Comparison of ENCODE assay signal across 8 cellular contexts in genomic region chr22:21972293-21972779, GRCh38. TPM values are rescaled to one million over a fixed set of nuclear protein-coding genes. Genes with fewer than 3 reads are reported as not detected.
DNase-seq lines count a peak whose midpoint lies in the region; ATAC-seq and TF ChIP-seq lines count a peak whose summit lies in the region.

No MANE protein-coding gene starts in this region.

- H3K9me3 ChIP-seq in BLaER1 treated with 17β-estradiol and CSF1 and Interleukin-3, amounts not matched to agents 10 nM and 100 nM (replicated peaks in 1 of 11) = no peaks in the 10 kb centered on the region
- H3K9me3 ChIP-seq in mucosa of descending colon = no peaks in the 10 kb centered on the region
- no peaks in the 10 kb centered on the region for H3K9me3 ChIP-seq in upper lobe of left lung

- no peak for TF ChIP-seq EP300 in upper lobe of left lung (IDR thresholded peaks at IDR 0.05)

- DNase-seq in HL-60 (ENCODE audit: low read depth in 1 of 2, low spot score in 1 of 2) (peak in 1 of 2 experiments; percentile 47), coronary artery (ENCODE audit: low spot score) (no peak), mucosa of descending colon (peak in 2 of 3 donors; percentile 51 to 56), upper lobe of left lung (peak in 1 of 2 donors; percentile 88), middle frontal gyrus (ENCODE audit: extremely low spot score, low spot score) (no peak)
- peak; percentile 61 for DNase-seq in activated CD4-positive, CD25-positive, alpha-beta regulatory T cell treated with anti-CD3 and anti-CD28 coated beads, Interleukin-2, amount 50 U/mL, for 72 hours

- no peak overlapping the region for H3K4me3 ChIP-seq in BLaER1 treated with 17β-estradiol and CSF1 and Interleukin-3, amounts not matched to agents 10 nM and 100 nM
- H3K4me3 ChIP-seq in HL-60 (replicated peaks; ENCODE audit: insufficient read depth, low read length) (no peak overlapping the region), coronary artery (no peak overlapping the region), mucosa of descending colon (no peak overlapping the region), upper lobe of left lung (no peak overlapping the region)

- no peak for TF ChIP-seq POLR2A in upper lobe of left lung (IDR thresholded peaks at IDR 0.05)

- no peaks in the 10 kb centered on the region for H3K27me3 ChIP-seq in BLaER1 treated with 17β-estradiol and CSF1 and Interleukin-3, amounts not matched to agents 10 nM and 100 nM
- H3K27me3 ChIP-seq in HL-60 (ENCODE audit: insufficient read depth, poor library complexity, severe bottlenecking) (no peaks in the 10 kb centered on the region), upper lobe of left lung (no peaks in the 10 kb centered on the region)

- ATAC-seq in mucosa of descending colon = peak; percentile 61
- peak in 1 of 2 donors; percentile 73 for ATAC-seq in upper lobe of left lung (ENCODE audit: low FRiP score in 2 of 2)
- no peak for ATAC-seq in HG03159 (IDR thresholded peaks at IDR 0.05; ENCODE audit: unreplicated experiment)

- TF ChIP-seq CTCF in HL-60 (IDR thresholded peaks at IDR 0.05; ENCODE audit: insufficient read depth, low read length) (peak; percentile 75), coronary artery (IDR thresholded peaks at IDR 0.05) (peak; percentile 69), mucosa of descending colon (IDR thresholded peaks at IDR 0.05) (peak; percentile 65), upper lobe of left lung (IDR thresholded peaks at IDR 0.05) (peak; percentile 40 to 77 (median 54))

- H3K36me3 ChIP-seq in BLaER1 treated with 17β-estradiol and CSF1 and Interleukin-3, amounts not matched to agents 10 nM and 100 nM = peaks cover 87 to 98% (median 91%) of the 10 kb centered on the region in 11 experiments
- H3K36me3 ChIP-seq in mucosa of descending colon (ENCODE audit: low read depth) (peaks cover 6% of the 10 kb centered on the region), upper lobe of left lung (peaks cover 29 to 82% (median 73%) of the 10 kb centered on the region in 4 donors)

- WGBS in upper lobe of left lung, 2 donors = 69 to 72% methylated on average over 4 to 7 of the region's 7 CpGs

- peak overlapping the region in 1 of 11 experiments; percentile 28; a peak in 1 of 22 replicates for H3K9ac ChIP-seq in BLaER1 treated with 17β-estradiol and CSF1 and Interleukin-3, amounts not matched to agents 10 nM and 100 nM

- H3K4me2 ChIP-seq in BLaER1 treated with 17β-estradiol and CSF1 and Interleukin-3, amounts not matched to agents 10 nM and 100 nM = peak overlapping the region in 9 of 11 experiments; percentile 4 to 58 (median 52); a peak in 15 of 22 replicates

- intact Hi-C loops in mucosa of descending colon (cut with DNase I, micrococcal nuclease) = no loop called here

- H3K4me1 ChIP-seq in BLaER1 treated with 17β-estradiol and CSF1 and Interleukin-3, amounts not matched to agents 10 nM and 100 nM = peaks cover 0 to 11% (median 9%) of the 10 kb centered on the region in 10 experiments; a peak in 16 of 20 replicates
- H3K4me1 ChIP-seq in mucosa of descending colon (ENCODE audit: low read depth) = no peaks in the 10 kb centered on the region
- no peaks in the 10 kb centered on the region for H3K4me1 ChIP-seq in upper lobe of left lung

- peaks cover 7 to 67% (median 46%) of the 10 kb centered on the region in 11 experiments; a peak in 19 of 22 replicates for H4K20me1 ChIP-seq in BLaER1 treated with 17β-estradiol and CSF1 and Interleukin-3, amounts not matched to agents 10 nM and 100 nM

- H3K27ac ChIP-seq in BLaER1 treated with 17β-estradiol and CSF1 and Interleukin-3, amounts not matched to agents 10 nM and 100 nM = peak overlapping the region in 4 of 11 experiments; percentile 10 to 33 (median 26); a peak in 4 of 22 replicates
- H3K27ac ChIP-seq in HL-60 (replicated peaks) (no peak overlapping the region), coronary artery (no peak overlapping the region), upper lobe of left lung (no peak overlapping the region)

RNA-seq across cellular contexts. Expression of gene TOP3B, which starts 10.3 kb away (rescaled TPM):
- total RNA-seq in mucosa of descending colon = 10 to 100 TPM; 30.4 to 40.0 (median 38.3) TPM
- 100 to 1,000 TPM in 1 of 6 donors, 10 to 100 TPM in 5; 22.5 to 111 (median 34.0) TPM for total RNA-seq in upper lobe of left lung

RNA-seq across cellular contexts. Expression of gene PPM1F, which starts 19.7 kb away (rescaled TPM):
- total RNA-seq in mucosa of descending colon (10 to 100 TPM; 10.5 to 27.5 (median 14.8) TPM), upper lobe of left lung (10 to 100 TPM; 21.0 to 85.3 (median 33.2) TPM)

Comparison
In these comparisons a context has a peak if more than half of its experiments do, and no peak if none do; other contexts are left out.
1. DNase-seq: peak in activated CD4-positive, CD25-positive, alpha-beta regulatory T cell treated with anti-CD3 and anti-CD28 coated beads, Interleukin-2, amount 50 U/mL, for 72 hours (single experiment) and mucosa of descending colon (2 of 3); none in coronary artery (single experiment) and middle frontal gyrus (single experiment).
2. Peak in every context shown above with its lines, with median percentiles within 50 percentile points of each other: CTCF ChIP-seq.